31 cellular contexts compared by ENCODE assay signal in genomic region chr13:55745828-55746227, GRCh38.
"Had no signal": no experiment of that assay in that cellular context is flagged by ENCODE, and none has a peak within 500 bp of the region (broad histone marks: within the 10 kb centered on the region; RNA-seq: fewer than 3 reads in every experiment).

No MANE protein-coding gene starts in this region.

- H3K4me3 ChIP-seq: adrenal gland, body of pancreas, breast epithelium had no signal

- H3K36me3 ChIP-seq: adrenal gland, brain microvascular endothelial cell, breast epithelium had no signal

- H3K27ac ChIP-seq: adrenal gland, body of pancreas, brain microvascular endothelial cell, breast epithelium, VCaP had no signal

- DNase-seq: activated CD4-positive, alpha-beta memory T cell treated with anti-CD3 and anti-CD28 coated beads for 36 hours; activated CD4-positive, alpha-beta T cell treated with anti-CD3 and anti-CD28 coated beads for 1 hour; activated CD4-positive, alpha-beta T cell treated with anti-CD3 and anti-CD28 coated beads for 36 hours; activated CD4-positive, alpha-beta T cell treated with anti-CD3 and anti-CD28 coated beads for 48 hours; activated CD4-positive, alpha-beta T cell treated with anti-CD3 and anti-CD28 coated beads, Interleukin-2, amount 10 ng/mL, durations not matched to agents 7 days and 5 days; activated CD4-positive, CD25-positive, alpha-beta regulatory T cell; activated CD8-positive, alpha-beta memory T cell treated with anti-CD3 and anti-CD28 coated beads, Interleukin-2, amount 50 U/mL, for 4 hours; activated CD8-positive, alpha-beta T cell treated with anti-CD3 and anti-CD28 coated beads for 36 hours; activated effector memory CD4-positive, alpha-beta T cell treated with anti-CD3 and anti-CD28 coated beads, Interleukin-2, amount 50 U/mL, for 16 hours; activated gamma-delta T cell treated with Interleukin-2 at 50 U/mL for 16 hours; activated naive CD4-positive, alpha-beta T cell; activated naive CD4-positive, alpha-beta T cell treated with anti-CD3 and anti-CD28 coated beads for 36 hours; activated naive CD4-positive, alpha-beta T cell treated with anti-CD3 and anti-CD28 coated beads, Interleukin-2, amount 50 U/mL, for 16 hours; activated naive CD8-positive, alpha-beta T cell treated with anti-CD3 and anti-CD28 coated beads for 36 hours; activated T-cell treated with anti-CD3 and anti-CD28 coated beads for 4 hours; activated T-cell treated with anti-CD3 and anti-CD28 coated beads, Interleukin-2, amount 50 U/mL, for 1 hour; activated T-cell treated with anti-CD3 and anti-CD28 coated beads, Interleukin-2, amount 50 U/mL, for 4 hours; activated T-cell treated with anti-CD3 and anti-CD28 coated beads, Interleukin-2, amount 50 U/mL, for 72 hours; adrenal gland; amniotic stem cell; aorta; body of pancreas; brain microvascular endothelial cell; central memory CD4-positive, alpha-beta T cell; T-helper 1 cell; T-helper 2 cell; T-helper 9 cell had no signal

- H3K4me1 ChIP-seq: adrenal gland, body of pancreas, breast epithelium had no signal

- FAIRE-seq: astrocyte, TTC549 had no signal

- H3K9me3 ChIP-seq: adrenal gland, body of pancreas, breast epithelium had no signal
